Comparison of ENCODE assay signal across 5 cellular contexts in genomic region chr1:108474516-108474915, GRCh38. TPM values are rescaled to one million over a fixed set of nuclear protein-coding genes. Genes with fewer than 3 reads are reported as not detected.
"Had no signal": no experiment of that assay in that cellular context is flagged by ENCODE, and none has a peak within 500 bp of the region (broad histone marks: within the 10 kb centered on the region; RNA-seq: fewer than 3 reads in every experiment).

No MANE protein-coding gene starts in this region.

RNA-seq across cellular contexts. Expression of gene NBPF6, which starts 24.4 kb away (rescaled TPM):
- total RNA-seq: HepG2, HT-29, HT1080, IMR-90 had no signal
- polyA plus RNA-seq: HepG2, IgD-negative memory B cell, IMR-90 had no signal
